Comparison of ENCODE assay signal across 10 cellular contexts in genomic region chr3:52707585-52707984, GRCh38. TPM values are rescaled to one million over a fixed set of nuclear protein-coding genes. Genes with fewer than 3 reads are reported as not detected.
DNase-seq lines count a peak whose midpoint lies in the region; ATAC-seq and TF ChIP-seq lines count a peak whose summit lies in the region.
"Had no signal": no experiment of that assay in that cellular context is flagged by ENCODE, and none has a peak within 500 bp of the region (broad histone marks: within the 10 kb centered on the region; RNA-seq: fewer than 3 reads in every experiment).

No MANE protein-coding gene starts in this region.

- H3K4me1 Mint-ChIP-seq in nephron, result peaks cover 26% of the 10 kb centered on the region

- in situ Hi-C loops in mammary epithelial cell (cut with MboI; ENCODE audit: low sequenced_read_pairs in 2 of 2), result no loop called here

- H3K4me1 ChIP-seq in mammary epithelial cell (ENCODE audit: insufficient read depth, low read length), result peaks cover 25% of the 10 kb centered on the region

- 93% methylated on average over 4 of the region's 4 CpGs for WGBS in mammary epithelial cell (ENCODE audit: low coverage, missing lambda C conversion rate)

- peaks cover 11% of the 10 kb centered on the region for H3K36me3 ChIP-seq in mammary epithelial cell (ENCODE audit: insufficient read depth, low read length)

- dilution Hi-C loops in mammary epithelial cell (cut with HindIII; ENCODE audit: low sequenced_read_pairs), result no loop called here

- no peak for TF ChIP-seq CTCF in LNCaP clone FGC (IDR thresholded peaks at IDR 0.05; ENCODE audit: control insufficient read depth, extremely low read depth, insufficient read depth)
- no peak for TF ChIP-seq CTCF in mammary epithelial cell (conservative IDR thresholded peaks at IDR 0.05 in 1 of 2, IDR thresholded peaks at IDR 0.05 in 1 of 2; ENCODE audit: extremely low read depth in 1 of 2, insufficient read depth in 1 of 2, low read depth in 1 of 2, low read length in 2 of 2)
- no peak for TF ChIP-seq CTCF in nephron (IDR thresholded peaks at IDR 0.05; ENCODE audit: unreplicated experiment in 3 of 3)

- peak overlapping the region; percentile 87 for H3K4me2 ChIP-seq in mammary epithelial cell (ENCODE audit: insufficient read depth, low read depth, low read length)

- H3K27ac ChIP-seq in mammary epithelial cell (ENCODE audit: insufficient read depth, low read depth, low read length), result no peak overlapping the region

- no peak overlapping the region for H3K9ac ChIP-seq in mammary epithelial cell (ENCODE audit: insufficient read depth, low read length)

- peaks cover 20% of the 10 kb centered on the region for H3K36me3 Mint-ChIP-seq in nephron (ENCODE audit: low read depth)

- H3K27ac Mint-ChIP-seq in nephron, result peak overlapping the region in 1 of 3 experiments; percentile 54

- H3K79me2 ChIP-seq in mammary epithelial cell (ENCODE audit: insufficient read depth, low read length), result peaks cover 53% of the 10 kb centered on the region

- ATAC-seq in GM21737 (IDR thresholded peaks at IDR 0.05; ENCODE audit: unreplicated experiment) (no peak), HG02981 (IDR thresholded peaks at IDR 0.05; ENCODE audit: unreplicated experiment) (no peak)
- ATAC-seq: left cardiac atrium had no signal

- H3K4me3 ChIP-seq in GM08714 (ENCODE audit: low read length), result peak overlapping the region; percentile 89
- peak overlapping the region; percentile 99 for H3K4me3 ChIP-seq in LNCaP clone FGC (ENCODE audit: low read depth, low read length)
- H3K4me3 ChIP-seq in mammary epithelial cell (replicated peaks in 1 of 3; ENCODE audit: insufficient read depth in 1 of 3, low read depth in 2 of 3, low read length in 3 of 3), result peak overlapping the region in 1 of 3 experiments; percentile 76

- no peaks in the 10 kb centered on the region for H3K27me3 Mint-ChIP-seq in nephron (ENCODE audit: low read depth)

- no peaks in the 10 kb centered on the region for H4K20me1 ChIP-seq in mammary epithelial cell (ENCODE audit: insufficient read depth, low read length)

- H3K27me3 ChIP-seq in mammary epithelial cell (ENCODE audit: insufficient read depth, low read length), result no peaks in the 10 kb centered on the region

- intact Hi-C loops in mammary epithelial cell (cut with micrococcal nuclease), result no loop called here

- peak overlapping the region; percentile 81 to 98 (median 87) for H3K4me3 Mint-ChIP-seq in nephron

- H3K9me3 ChIP-seq in mammary epithelial cell (replicated peaks; ENCODE audit: insufficient read depth, low read length), result no peaks in the 10 kb centered on the region

- H3K9me3 Mint-ChIP-seq in nephron, result no peaks in the 10 kb centered on the region

- DNase-seq in LNCaP clone FGC (ENCODE audit: low read depth) (no peak), mammary epithelial cell (no peak), NCI-H510A treated with DMSO at 0.1 percent for 48 hours (lab: John Stamatoyannopoulos, UW) (no peak), NCI-H1092 treated with DMSO at 0.1 percent for 48 hours (lab: John Stamatoyannopoulos, UW) (no peak)
- DNase-seq: central memory CD4-positive, alpha-beta T cell; left cardiac atrium had no signal

- BruUV-seq in mammary epithelial cell (replicated peaks; lab: Mats Ljungman, UMichigan), result no TSS peak

- no peak overlapping the region for H2AFZ ChIP-seq in mammary epithelial cell (ENCODE audit: low read depth, low read length)

- CTCF ChIA-PET in mammary epithelial cell (lab: Charles Lee; ENCODE audit: low non-redundant PET), result interaction anchor here (0.7 kb wide), 1 partner anchor 382 kb away, joined by 6 read pairs; no protein-coding TSS in a partner anchor

RNA-seq across cellular contexts. Expression of gene SPCS1, which starts 1.7 kb away (rescaled TPM):
- total RNA-seq in mammary epithelial cell, result 100 to 1,000 TPM in 1 of 2 donors, 10 to 100 TPM in 1; 57.5 to 120 TPM
- polyA plus RNA-seq in mammary epithelial cell, result 115 TPM
- 87.9 TPM for polyA minus RNA-seq in mammary epithelial cell

RNA-seq across cellular contexts. Expression of gene GLT8D1, which starts 2.0 kb away (rescaled TPM):
- 10 to 100 TPM; 56.8 to 62.7 TPM for total RNA-seq in mammary epithelial cell
- polyA plus RNA-seq in mammary epithelial cell, result 64.9 TPM
- 50.7 TPM for polyA minus RNA-seq in mammary epithelial cell

RNA-seq across cellular contexts. Expression of gene GNL3, which starts 21.8 kb away (rescaled TPM):
- total RNA-seq in mammary epithelial cell, result 10 to 100 TPM; 81.5 to 97.8 TPM
- polyA plus RNA-seq in mammary epithelial cell, result 51.1 TPM
- 58.3 TPM for polyA minus RNA-seq in mammary epithelial cell

RNA-seq across cellular contexts. Expression of gene PBRM1, which starts 21.9 kb away (rescaled TPM):
- total RNA-seq in mammary epithelial cell, result 10 to 100 TPM; 53.0 to 85.2 TPM
- 18.8 TPM for polyA plus RNA-seq in mammary epithelial cell
- polyA minus RNA-seq in mammary epithelial cell, result 103 TPM
